ENCODE assay signal across 12 cellular contexts in genomic region chr10:127922675-127923366, GRCh38. TPM values are rescaled to one million over a fixed set of nuclear protein-coding genes. Genes with fewer than 3 reads are reported as not detected.
A peak's percentile ranks its signal among the peaks of the same experiment; 100 is the strongest.
DNase-seq lines count a peak whose midpoint lies in the region; ATAC-seq, FAIRE-seq and TF ChIP-seq lines count a peak whose summit lies in the region.
"Had no signal": no experiment of that assay in that cellular context is flagged by ENCODE, and none has a peak within 500 bp of the region (broad histone marks: within the 10 kb centered on the region; RNA-seq: fewer than 3 reads in every experiment).

No MANE protein-coding gene starts in this region.

- CTCF ChIA-PET in CD8-positive, alpha-beta memory T cell (lab: Charles Lee), result no interaction called here

- no peak for ATAC-seq in activated CD4-positive, CD25-positive, alpha-beta regulatory T cell treated with anti-CD3 and anti-CD28 coated beads, Interleukin-2, amount 50 U/mL, for 24 hours
- ATAC-seq: activated CD8-positive, alpha-beta T cell treated with anti-CD3 and anti-CD28 coated beads for 36 hours had no signal

- peaks cover 2 to 3% of the 10 kb centered on the region in 2 donors for H3K27me3 Mint-ChIP-seq in CD8-positive, alpha-beta memory T cell
- H3K27me3 Mint-ChIP-seq: activated CD8-positive, alpha-beta T cell treated with anti-CD3 and anti-CD28 coated beads for 36 hours had no signal

- H3K9me3 Mint-ChIP-seq in CD8-positive, alpha-beta memory T cell, result no peaks in the 10 kb centered on the region
- H3K9me3 Mint-ChIP-seq: activated CD8-positive, alpha-beta T cell treated with anti-CD3 and anti-CD28 coated beads for 36 hours had no signal

- H3K36me3 Mint-ChIP-seq in CD8-positive, alpha-beta memory T cell, result no peaks in the 10 kb centered on the region

- POLR2A ChIA-PET in CD8-positive, alpha-beta memory T cell (lab: Charles Lee), result no interaction called here

- FAIRE-seq in RCC 7860 (lab: Jason Lieb, UNC), result peak; percentile 95

- H3K27ac Mint-ChIP-seq in CD8-positive, alpha-beta memory T cell, result no peak overlapping the region
- H3K27ac Mint-ChIP-seq: activated CD8-positive, alpha-beta T cell treated with anti-CD3 and anti-CD28 coated beads for 36 hours; progenitor cell of endocrine pancreas had no signal

- no peaks in the 10 kb centered on the region for H3K4me1 ChIP-seq in CD8-positive, alpha-beta memory T cell (ENCODE audit: insufficient read depth, low read length)
- H3K4me1 ChIP-seq: uterus had no signal

- no peak overlapping the region for H3K4me3 Mint-ChIP-seq in CD8-positive, alpha-beta memory T cell
- H3K4me3 Mint-ChIP-seq: activated CD8-positive, alpha-beta T cell treated with anti-CD3 and anti-CD28 coated beads for 36 hours had no signal

- no peaks in the 10 kb centered on the region for H3K36me3 ChIP-seq in CD8-positive, alpha-beta memory T cell (ENCODE audit: insufficient read depth, low read length)
- H3K36me3 ChIP-seq: uterus had no signal

- H3K27me3 ChIP-seq in CD8-positive, alpha-beta memory T cell (ENCODE audit: insufficient read depth, low read length, poor library complexity, severe bottlenecking), result no peaks in the 10 kb centered on the region
- H3K27me3 ChIP-seq: uterus had no signal

- TF ChIP-seq CTCF in fibroblast of pulmonary artery (IDR thresholded peaks at IDR 0.05; ENCODE audit: low read length, missing control alignments), result no peak

- H3K4me1 Mint-ChIP-seq in CD8-positive, alpha-beta memory T cell, result peaks cover 3 to 9% (median 5%) of the 10 kb centered on the region in 3 donors

- H3K9me3 ChIP-seq in CD8-positive, alpha-beta memory T cell (ENCODE audit: low read length), result no peaks in the 10 kb centered on the region
- H3K9me3 ChIP-seq: uterus had no signal

- no peak overlapping the region for H3K27ac ChIP-seq in CD8-positive, alpha-beta memory T cell (ENCODE audit: low read depth, low read length)
- H3K27ac ChIP-seq: C4-2B, uterus had no signal

- H3K4me3 ChIP-seq in fibroblast of pulmonary artery (replicated peaks; ENCODE audit: low read depth, low read length), result no peak overlapping the region
- no peak overlapping the region for H3K4me3 ChIP-seq in CD8-positive, alpha-beta memory T cell (ENCODE audit: low read length)
- H3K4me3 ChIP-seq: uterus had no signal

- DNase-seq in AG08395 (ENCODE audit: low spot score) (peak; percentile 88), RCC 7860 (ENCODE audit: low spot score) (peak; percentile 98), fibroblast of pulmonary artery (ENCODE audit: low read depth) (peak; percentile 91), non-pigmented ciliary epithelial cell (ENCODE audit: low read depth) (peak; percentile 76), COR-L47 (lab: John Stamatoyannopoulos, UW) (no peak), SK-N-DZ (ENCODE audit: low spot score) (no peak)
- DNase-seq in CD8-positive, alpha-beta memory T cell, result no peak
- DNase-seq: activated CD8-positive, alpha-beta T cell treated with anti-CD3 and anti-CD28 coated beads for 36 hours had no signal

RNA-seq across cellular contexts. Expression of gene PTPRE, which starts 15.9 kb away (rescaled TPM):
- 10 to 100 TPM; 25.2 to 29.5 TPM for total RNA-seq in CD8-positive, alpha-beta memory T cell
- 26.0 TPM for polyA plus RNA-seq in CD8-positive, alpha-beta memory T cell
- not detected in 2 replicates for polyA plus RNA-seq in SK-N-DZ (2014; cell fraction: cytosol; rRNA removed)
- not detected in 2 replicates for polyA plus RNA-seq in SK-N-DZ (2014; cell fraction: nucleus; rRNA removed)

RNA-seq across cellular contexts. Expression of gene CLRN3, which starts 30.1 kb away (rescaled TPM):
- total RNA-seq in CD8-positive, alpha-beta memory T cell, result not detected
- not detected for polyA plus RNA-seq in CD8-positive, alpha-beta memory T cell
- not detected in 2 replicates for polyA plus RNA-seq in SK-N-DZ (2014; cell fraction: cytosol; rRNA removed)
- polyA plus RNA-seq in SK-N-DZ (2014; cell fraction: nucleus; rRNA removed), result not detected in 2 replicates
- total RNA-seq: activated CD8-positive, alpha-beta T cell treated with anti-CD3 and anti-CD28 coated beads for 36 hours; uterus had no signal

Comparison
In these comparisons a context has a peak if more than half of its experiments do, and no peak if none do; other contexts are left out.
1. DNase-seq: peak in AG08395 (single experiment), RCC 7860 (single experiment), fibroblast of pulmonary artery (single experiment) and non-pigmented ciliary epithelial cell (single experiment); none in CD8-positive, alpha-beta memory T cell (0 of 5), COR-L47 (single experiment) and SK-N-DZ (single experiment).